ENCODE assay signal across 8 cellular contexts in genomic region chr19:33125929-33126388, GRCh38. TPM values are rescaled to one million over a fixed set of nuclear protein-coding genes. Genes with fewer than 3 reads are reported as not detected.
DNase-seq lines count a peak whose midpoint lies in the region; ATAC-seq, FAIRE-seq and TF ChIP-seq lines count a peak whose summit lies in the region.

No MANE protein-coding gene starts in this region.

- H3K27ac ChIP-seq in left lung, result no peak overlapping the region

- no peak overlapping the region for H3K4me3 ChIP-seq in left lung

- H3K9me3 ChIP-seq in left lung, result no peaks in the 10 kb centered on the region

- H3K36me3 ChIP-seq in left lung, result peaks cover 0 to 93% of the 10 kb centered on the region in 2 donors

- peaks cover 0 to 4% of the 10 kb centered on the region in 2 donors for H3K4me1 ChIP-seq in left lung

- DNase-seq in CMK (ENCODE audit: low read depth), result peak; percentile 40
- peak; percentile 86 for DNase-seq in H54 (ENCODE audit: insufficient read length, low spot score)
- peak; percentile 99 for DNase-seq in NCI-H2227 treated with DMSO at 0.1 percent for 48 hours (lab: John Stamatoyannopoulos, UW)
- peak; percentile 45 for DNase-seq in central memory CD4-positive, alpha-beta T cell
- peak in 1 of 2 donors; percentile 71 for DNase-seq in left lung
- DNase-seq in stimulated activated CD4-positive, alpha-beta T cell treated with anti-CD3 and anti-CD28 coated beads, TNF-alpha, amount 100 ng/mL, for 1 hour (ENCODE audit: low read depth in 3 of 3, low spot score in 1 of 3), result peak in 2 of 3 donors; percentile 20 to 27
- no peak for DNase-seq in NK-92 treated with Interleukin-12 subunit alpha and Interleukin-12 subunit beta, amount 100 ng/mL, for 24 hours (lab: John Stamatoyannopoulos, UW)

- peak; percentile 60 to 69 for ATAC-seq in activated CD4-positive, CD25-positive, alpha-beta regulatory T cell treated with anti-CD3 and anti-CD28 coated beads, Interleukin-2, amount 50 U/mL, for 24 hours
- ATAC-seq in left lung, result peak; percentile 98

- peak; percentile 81 for FAIRE-seq in H54 (lab: Jason Lieb, UNC)

- intact Hi-C loops in left lung (cut with DNase I), result no loop called here

- no peak for TF ChIP-seq POLR2A in H54 (IDR thresholded peaks at IDR 0.05; ENCODE audit: low read depth, low read length)

- TF ChIP-seq CTCF in left lung (IDR thresholded peaks at IDR 0.05), result peak; percentile 69 to 80

- H3K27me3 ChIP-seq in left lung, result no peaks in the 10 kb centered on the region

RNA-seq across cellular contexts. Expression of gene WDR88, which starts 6.0 kb away (rescaled TPM):
- total RNA-seq in left lung, result not detected

RNA-seq across cellular contexts. Expression of gene GPATCH1, which starts 45.0 kb away (rescaled TPM):
- total RNA-seq in left lung, result 1 to 10 TPM; 5.4 to 7.0 TPM
